In the genomic region with DNA sequence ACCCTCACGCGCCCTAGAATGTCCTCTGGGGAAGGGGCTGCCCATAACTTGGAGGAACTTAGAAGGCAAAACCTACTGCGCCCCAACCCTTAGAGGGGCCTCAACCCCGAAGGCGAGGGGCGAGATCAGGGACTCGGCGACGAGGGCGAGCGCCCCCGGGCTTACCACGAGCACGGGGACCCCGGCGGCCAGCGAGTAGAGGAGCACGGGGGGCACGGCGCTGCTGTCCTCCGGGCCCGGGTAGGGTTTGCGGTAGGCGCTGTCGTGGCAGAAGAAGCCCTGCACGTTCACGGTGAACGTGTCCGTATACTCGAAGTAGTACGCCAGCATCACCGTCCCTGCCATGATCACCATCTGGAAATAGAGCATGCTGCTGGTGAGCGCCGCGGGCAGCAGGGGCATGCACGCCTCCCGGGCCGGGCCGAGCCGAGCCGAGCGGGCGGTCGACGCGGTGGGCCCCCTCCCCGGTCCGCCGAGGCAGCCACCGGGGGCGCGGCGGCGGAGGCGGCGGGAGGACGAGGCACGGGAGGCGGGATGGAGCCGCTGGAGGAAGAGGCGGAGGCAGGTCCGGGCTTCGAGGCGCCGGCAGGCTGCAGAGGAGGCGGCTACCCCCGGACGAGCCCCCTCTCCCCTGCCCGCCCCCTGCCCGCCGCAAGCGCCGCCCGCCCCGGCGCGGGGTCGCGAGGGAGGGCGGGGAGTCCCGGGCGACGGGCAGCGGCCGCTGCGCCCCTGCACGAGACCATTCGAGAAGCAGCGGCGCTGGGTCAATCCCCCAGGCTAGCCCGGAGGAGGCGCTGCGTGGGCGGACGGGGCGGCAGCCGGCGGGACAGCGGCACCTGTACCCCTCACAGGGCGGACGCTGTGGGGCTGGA, we compare ENCODE assay signal across 9 cellular contexts. TPM values are rescaled to one million over a fixed set of nuclear protein-coding genes. Genes with fewer than 3 reads are reported as not detected.
DNase-seq lines count a peak whose midpoint lies in the region; ATAC-seq, FAIRE-seq and TF ChIP-seq lines count a peak whose summit lies in the region.
"Had no signal": no experiment of that assay in that cellular context is flagged by ENCODE, and none has a peak within 500 bp of the region (broad histone marks: within the 10 kb centered on the region; RNA-seq: fewer than 3 reads in every experiment).

A gene with protein sequence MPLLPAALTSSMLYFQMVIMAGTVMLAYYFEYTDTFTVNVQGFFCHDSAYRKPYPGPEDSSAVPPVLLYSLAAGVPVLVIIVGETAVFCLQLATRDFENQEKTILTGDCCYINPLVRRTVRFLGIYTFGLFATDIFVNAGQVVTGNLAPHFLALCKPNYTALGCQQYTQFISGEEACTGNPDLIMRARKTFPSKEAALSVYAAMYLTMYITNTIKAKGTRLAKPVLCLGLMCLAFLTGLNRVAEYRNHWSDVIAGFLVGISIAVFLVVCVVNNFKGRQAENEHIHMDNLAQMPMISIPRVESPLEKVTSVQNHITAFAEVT (minus strand): TSS at position 592 of the 872 bp plus-strand sequence. CDS start 190 bp downstream, at position 402.

- no peaks in the 10 kb centered on the region for H3K36me3 Mint-ChIP-seq in activated naive CD8-positive, alpha-beta T cell treated with anti-CD3 and anti-CD28 coated beads, Interleukin-2, amount 50 U/mL, for 24 hours (ENCODE audit: low read depth)

- H3K36me3 ChIP-seq in iPS DF 6.9 (ENCODE audit: control insufficient read depth, insufficient read depth, low read length) (no peaks in the 10 kb centered on the region), skeletal muscle tissue (ENCODE audit: control insufficient read depth in 3 of 3, insufficient read depth in 3 of 3, low read length in 3 of 3) (no peaks in the 10 kb centered on the region), prostate gland (no peaks in the 10 kb centered on the region)

- peak within 1 kb of the TSS; percentile 42 for H3K4me3 Mint-ChIP-seq in activated naive CD8-positive, alpha-beta T cell treated with anti-CD3 and anti-CD28 coated beads, Interleukin-2, amount 50 U/mL, for 24 hours

- peak; percentile 19 for TF ChIP-seq CTCF in D721Med (IDR thresholded peaks at IDR 0.05; ENCODE audit: insufficient read depth, missing control alignments)
- no peak for TF ChIP-seq CTCF in prostate gland (IDR thresholded peaks at IDR 0.05)

- H3K4me1 ChIP-seq in iPS DF 6.9 (ENCODE audit: control insufficient read depth, insufficient read depth, low read length) (0 out of 2 replicates have a peak, but pooled peaks cover 2% of the 10 kb centered on the region), skeletal muscle tissue (ENCODE audit: control insufficient read depth in 3 of 3, insufficient read depth in 3 of 3, low read length in 3 of 3) (peaks cover 0 to 3% (median 0%) of the 10 kb centered on the region in 3 donors), prostate gland (replicated peaks) (no peaks in the 10 kb centered on the region)

- peak; percentile 66 for ATAC-seq in activated naive CD8-positive, alpha-beta T cell treated with anti-CD3 and anti-CD28 coated beads, Interleukin-2, amount 50 U/mL, for 24 hours

- H3K27me3 ChIP-seq in iPS DF 6.9 (ENCODE audit: control insufficient read depth, insufficient read depth, low read length) (no peaks in the 10 kb centered on the region; the same call in 1 of the 2 replicates), skeletal muscle tissue (ENCODE audit: control insufficient read depth in 3 of 3, insufficient read depth in 3 of 3, low read length in 3 of 3) (peaks cover 21 to 45% (median 36%) of the 10 kb centered on the region in 3 donors), prostate gland (replicated peaks; ENCODE audit: insufficient read depth) (peaks cover 9% of the 10 kb centered on the region)

- TF ChIP-seq POLR2A in prostate gland (IDR thresholded peaks at IDR 0.05): no peak

- FAIRE-seq in D721Med (lab: Jason Lieb, UNC): no peak

- WGBS in iPS DF 6.9 (ENCODE audit: insufficient coverage, insufficient read length): no CpG with 5 or more reads among the region's 101 CpGs
- 1% methylated on average over 95 of the region's 101 CpGs for WGBS in prostate gland

- no peak within 1 kb of the TSS for H3K9ac ChIP-seq in skeletal muscle tissue (ENCODE audit: low read depth in 1 of 3, low read length in 3 of 3)

- H3K4me1 Mint-ChIP-seq in activated naive CD8-positive, alpha-beta T cell treated with anti-CD3 and anti-CD28 coated beads, Interleukin-2, amount 50 U/mL, for 24 hours: peaks cover 4% of the 10 kb centered on the region

- no peak within 1 kb of the TSS for H3K27ac Mint-ChIP-seq in activated naive CD8-positive, alpha-beta T cell treated with anti-CD3 and anti-CD28 coated beads, Interleukin-2, amount 50 U/mL, for 24 hours

- intact Hi-C loops in prostate gland (cut with DNase I): no loop called here

- DNase-seq in D721Med (ENCODE audit: insufficient read length, low spot score) (peak; percentile 25), NCI-H1105 treated with DMSO at 0.1 percent for 48 hours (lab: John Stamatoyannopoulos, UW) (peak; percentile 45), iPS DF 6.9 (ENCODE audit: low read depth, low spot score) (no peak), COLO829 (ENCODE audit: low spot score) (no peak), NCI-H510A treated with DMSO at 0.1 percent for 48 hours (lab: John Stamatoyannopoulos, UW) (no peak), prostate gland (ENCODE audit: low spot score) (no peak)
- DNase-seq in activated naive CD8-positive, alpha-beta T cell treated with anti-CD3 and anti-CD28 coated beads, Interleukin-2, amount 50 U/mL, for 24 hours: no peak

- H3K27ac ChIP-seq in iPS DF 6.9 (ENCODE audit: low read length) (no peak within 1 kb of the TSS), skeletal muscle tissue (ENCODE audit: low read depth, low read length) (no peak within 1 kb of the TSS), prostate gland (no peak within 1 kb of the TSS)

- peaks cover 56% of the 10 kb centered on the region for H3K27me3 Mint-ChIP-seq in activated naive CD8-positive, alpha-beta T cell treated with anti-CD3 and anti-CD28 coated beads, Interleukin-2, amount 50 U/mL, for 24 hours

- peak within 1 kb of the TSS; percentile 93; the same call in 1 of the 2 replicates for H3K4me3 ChIP-seq in iPS DF 6.9 (ENCODE audit: low read length)
- peak within 1 kb of the TSS; percentile 13 to 30 (median 23) for H3K4me3 ChIP-seq in skeletal muscle tissue (ENCODE audit: low read length in 3 of 3)
- peak within 1 kb of the TSS in 1 of 2 donors; percentile 16 for H3K4me3 ChIP-seq in prostate gland

- H3K9me3 Mint-ChIP-seq in activated naive CD8-positive, alpha-beta T cell treated with anti-CD3 and anti-CD28 coated beads, Interleukin-2, amount 50 U/mL, for 24 hours: no peaks in the 10 kb centered on the region

- H3K9me3 ChIP-seq in iPS DF 6.9 (ENCODE audit: control insufficient read depth, insufficient read depth, low read length) (no peaks in the 10 kb centered on the region), skeletal muscle tissue (ENCODE audit: control insufficient read depth in 3 of 3, low read length in 3 of 3) (no peaks in the 10 kb centered on the region), prostate gland (no peaks in the 10 kb centered on the region)

RNA-seq across cellular contexts. Expression of the gene that starts here (rescaled TPM):
- 1.6 TPM for total RNA-seq in skeletal muscle tissue
- total RNA-seq in prostate gland: 1 to 10 TPM in 1 of 2 donors, not detected in 1; 4.3 TPM
- total RNA-seq: dermis microvascular lymphatic vessel endothelial cell had no signal

Comparison
In these comparisons a context has a peak if more than half of its experiments do, and no peak if none do; other contexts are left out.
1. DNase-seq: peak in D721Med (single experiment) and NCI-H1105 treated with DMSO at 0.1 percent for 48 hours (single experiment); none in activated naive CD8-positive, alpha-beta T cell treated with anti-CD3 and anti-CD28 coated beads, Interleukin-2, amount 50 U/mL, for 24 hours (single experiment), iPS DF 6.9 (single experiment), COLO829 (single experiment), NCI-H510A treated with DMSO at 0.1 percent for 48 hours (single experiment) and prostate gland (single experiment).